In genomic region chr10:133059093-133059470, GRCh38 we compare ENCODE assay signal across 25 cellular contexts. TPM values are rescaled to one million over a fixed set of nuclear protein-coding genes. Genes with fewer than 3 reads are reported as not detected.
DNase-seq lines count a peak whose midpoint lies in the region; ATAC-seq, FAIRE-seq and TF ChIP-seq lines count a peak whose summit lies in the region.
"Had no signal": no experiment of that assay in that cellular context is flagged by ENCODE, and none has a peak within 500 bp of the region (broad histone marks: within the 10 kb centered on the region; RNA-seq: fewer than 3 reads in every experiment).

No MANE protein-coding gene starts in this region.

- no peaks in the 10 kb centered on the region for H4K20me1 ChIP-seq in HepG2 (ENCODE audit: insufficient read depth, low read length)

- H3K4me1 Mint-ChIP-seq in T-helper 2 cell treated with Interferon-gamma antibody and Interleukin-4, amounts not matched to agents 5 μg/mL and 100 μg/mL, for 36 hours (ENCODE audit: low read depth) = peaks cover 9% of the 10 kb centered on the region
- peaks cover 13 to 18% of the 10 kb centered on the region in 2 donors for H3K4me1 Mint-ChIP-seq in effector memory CD8-positive, alpha-beta T cell (ENCODE audit: low read depth in 2 of 2)
- H3K4me1 Mint-ChIP-seq in stimulated activated effector memory CD8-positive, alpha-beta T cell treated with anti-CD3 and anti-CD28 coated beads, Interleukin-12 subunit alpha, Interleukin-12 subunit beta, amount 100 ng/mL, for 72 hours = peaks cover 14% of the 10 kb centered on the region

- H3K9me3 Mint-ChIP-seq in T-helper 2 cell treated with Interferon-gamma antibody and Interleukin-4, amounts not matched to agents 5 μg/mL and 100 μg/mL, for 36 hours = no peaks in the 10 kb centered on the region
- H3K9me3 Mint-ChIP-seq in effector memory CD8-positive, alpha-beta T cell = no peaks in the 10 kb centered on the region
- H3K9me3 Mint-ChIP-seq in stimulated activated effector memory CD8-positive, alpha-beta T cell treated with anti-CD3 and anti-CD28 coated beads, Interleukin-12 subunit alpha, Interleukin-12 subunit beta, amount 100 ng/mL, for 72 hours = no peaks in the 10 kb centered on the region

- no peak overlapping the region for H3K4me2 ChIP-seq in HepG2 (ENCODE audit: low read depth, low read length)
- H3K4me2 ChIP-seq: PC-9 had no signal

- H3K4me1 ChIP-seq in HepG2 (ENCODE audit: insufficient read depth, low read length) = no peaks in the 10 kb centered on the region
- H3K4me1 ChIP-seq in right lobe of liver = no peaks in the 10 kb centered on the region
- H3K4me1 ChIP-seq: BE2C had no signal

- H3K27me3 ChIP-seq in HepG2 (ENCODE audit: control insufficient read depth in 1 of 2, insufficient read depth in 2 of 2, low read length in 2 of 2) (peaks cover 17 to 67% of the 10 kb centered on the region in 2 experiments), right lobe of liver (no peaks in the 10 kb centered on the region)
- H3K27me3 ChIP-seq: BE2C had no signal

- TF ChIP-seq POLR2A in HepG2 (IDR thresholded peaks at IDR 0.05; ENCODE audit: insufficient read depth in 1 of 2, low read depth in 2 of 2, low read length in 2 of 2) = no peak
- TF ChIP-seq POLR2A in right lobe of liver (IDR thresholded peaks at IDR 0.05) = no peak

- H3K27ac ChIP-seq in HepG2 (ENCODE audit: extremely low read length, insufficient read depth, low read length) (no peak overlapping the region), right lobe of liver (no peak overlapping the region)
- H3K27ac ChIP-seq: 22Rv1, HL-60, PC-9, SK-N-MC had no signal

- no peak for TF ChIP-seq RAD21 in HepG2 (CRISPR knock-in tag; IDR thresholded peaks at IDR 0.05)

- DNase-seq in T-helper 2 cell treated with Interferon-gamma antibody and Interleukin-4, amounts not matched to agents 5 μg/mL and 100 μg/mL, for 36 hours (ENCODE audit: low spot score) = no peak
- DNase-seq in T-helper 2 cell (no peak), HepG2 (ENCODE audit: low spot score) (no peak), right lobe of liver (no peak), KG1 (lab: John Stamatoyannopoulos, UW) (no peak)
- no peak for DNase-seq in effector memory CD8-positive, alpha-beta T cell
- no peak for DNase-seq in stimulated activated effector memory CD8-positive, alpha-beta T cell treated with anti-CD3 and anti-CD28 coated beads, Interleukin-12 subunit alpha, Interleukin-12 subunit beta, amount 100 ng/mL, for 72 hours (ENCODE audit: low spot score in 2 of 2)
- DNase-seq: ACHN; BE2C; CD4-positive, CD25-positive, alpha-beta regulatory T cell; MM.1S; NCI-H2029; NCI-H446 treated with DMSO at 0.1 percent for 48 hours; NCI-H526; NCI-H82; PC-9 had no signal

- no peaks in the 10 kb centered on the region for H3K36me3 ChIP-seq in HepG2 (replicated peaks in 1 of 2; ENCODE audit: control insufficient read depth in 1 of 2, insufficient read depth in 2 of 2, low read length in 2 of 2)
- H3K36me3 ChIP-seq in right lobe of liver = no peaks in the 10 kb centered on the region
- H3K36me3 ChIP-seq: BE2C had no signal

- no peak overlapping the region for H3K4me3 ChIP-seq in HepG2 (replicated peaks in 1 of 3; ENCODE audit: insufficient read depth in 1 of 3, low read depth in 2 of 3, low read length in 3 of 3)
- H3K4me3 ChIP-seq in right lobe of liver = no peak overlapping the region
- H3K4me3 ChIP-seq: PC-9, SK-N-MC had no signal

- TF ChIP-seq EP300 in HepG2 (IDR thresholded peaks at IDR 0.05; ENCODE audit: low read depth in 2 of 2, low read length in 2 of 2) = no peak
- TF ChIP-seq EP300 in HepG2 (CRISPR knock-in tag; IDR thresholded peaks at IDR 0.05; ENCODE audit: borderline replicate concordance) = no peak

- CTCF ChIA-PET in HepG2 (lab: Yijun Ruan, JAX; ENCODE audit: low intra/inter-chr PET ratio, low total read pairs) = no interaction called here

- no peak overlapping the region for H3K9ac ChIP-seq in HepG2 (ENCODE audit: insufficient read depth, low read depth, low read length)

- H3K27me3 Mint-ChIP-seq in T-helper 2 cell treated with Interferon-gamma antibody and Interleukin-4, amounts not matched to agents 5 μg/mL and 100 μg/mL, for 36 hours (ENCODE audit: low read depth) = no peaks in the 10 kb centered on the region
- peaks cover 0 to 31% of the 10 kb centered on the region in 2 donors for H3K27me3 Mint-ChIP-seq in effector memory CD8-positive, alpha-beta T cell
- H3K27me3 Mint-ChIP-seq: CD4-positive, CD25-positive, alpha-beta regulatory T cell had no signal

- TF ChIP-seq CTCF in HepG2 (CRISPR knock-in tag; IDR thresholded peaks at IDR 0.05) (no peak), right lobe of liver (IDR thresholded peaks at IDR 0.05) (no peak)

- H3K27ac Mint-ChIP-seq in T-helper 2 cell treated with Interferon-gamma antibody and Interleukin-4, amounts not matched to agents 5 μg/mL and 100 μg/mL, for 36 hours = peak overlapping the region; percentile 36
- H3K27ac Mint-ChIP-seq in effector memory CD8-positive, alpha-beta T cell = no peak overlapping the region
- H3K27ac Mint-ChIP-seq in stimulated activated effector memory CD8-positive, alpha-beta T cell treated with anti-CD3 and anti-CD28 coated beads, Interleukin-12 subunit alpha, Interleukin-12 subunit beta, amount 100 ng/mL, for 72 hours = no peak overlapping the region
- H3K27ac Mint-ChIP-seq: CD4-positive, CD25-positive, alpha-beta regulatory T cell had no signal

- FAIRE-seq in HepG2 (lab: Jason Lieb, UNC) = no peak
- FAIRE-seq: D721Med, GM19239, H54 had no signal

- H3K36me3 Mint-ChIP-seq in T-helper 2 cell treated with Interferon-gamma antibody and Interleukin-4, amounts not matched to agents 5 μg/mL and 100 μg/mL, for 36 hours (ENCODE audit: low read depth) = no peaks in the 10 kb centered on the region
- no peaks in the 10 kb centered on the region for H3K36me3 Mint-ChIP-seq in effector memory CD8-positive, alpha-beta T cell (ENCODE audit: insufficient read depth)
- peaks cover 19% of the 10 kb centered on the region for H3K36me3 Mint-ChIP-seq in stimulated activated effector memory CD8-positive, alpha-beta T cell treated with anti-CD3 and anti-CD28 coated beads, Interleukin-12 subunit alpha, Interleukin-12 subunit beta, amount 100 ng/mL, for 72 hours
- H3K36me3 Mint-ChIP-seq: CD4-positive, CD25-positive, alpha-beta regulatory T cell had no signal

- in situ Hi-C loops in HepG2 (cut with HindIII; ENCODE audit: extremely low pct_ligation_motif_present, low pct_unique_long_range_greater_than_20kb) = no loop called here

- no peak overlapping the region for H2AFZ ChIP-seq in HepG2 (ENCODE audit: low read length)
- H2AFZ ChIP-seq: PC-9 had no signal

- BruUV-seq in HepG2 (replicated peaks; lab: Mats Ljungman, UMichigan) = no TSS peak

- POLR2A ChIA-PET in HepG2 (lab: Yijun Ruan, JAX) = no interaction called here

- ATAC-seq in HepG2 = no peak
- ATAC-seq in right lobe of liver = no peak
- no peak for ATAC-seq in effector memory CD8-positive, alpha-beta T cell (replicated peaks)
- ATAC-seq in stimulated activated effector memory CD8-positive, alpha-beta T cell treated with anti-CD3 and anti-CD28 coated beads, Interleukin-12 subunit alpha, Interleukin-12 subunit beta, amount 100 ng/mL, for 72 hours = no peak
- no peak for ATAC-seq in HG02852 (IDR thresholded peaks at IDR 0.05; ENCODE audit: unreplicated experiment)

- 16% methylated on average over 7 of the region's 7 CpGs for WGBS in HepG2 (ENCODE audit: low lambda C conversion rate)
- WGBS in right lobe of liver (ENCODE audit: insufficient coverage, low coverage, low lambda C conversion rate, missing lambda C conversion rate) = 63% methylated on average over 6 of the region's 7 CpGs

- H3K79me2 ChIP-seq in HepG2 (ENCODE audit: insufficient read depth, low read length) = no peaks in the 10 kb centered on the region

- intact Hi-C loops in HepG2 (cut with micrococcal nuclease; ENCODE audit: unreplicated experiment) = no loop called here
- intact Hi-C loops in right lobe of liver (cut with DNase I) = no loop called here

- H3K4me3 Mint-ChIP-seq in T-helper 2 cell treated with Interferon-gamma antibody and Interleukin-4, amounts not matched to agents 5 μg/mL and 100 μg/mL, for 36 hours = peak overlapping the region; percentile 27
- peak overlapping the region; percentile 53 to 63 for H3K4me3 Mint-ChIP-seq in effector memory CD8-positive, alpha-beta T cell
- H3K4me3 Mint-ChIP-seq in stimulated activated effector memory CD8-positive, alpha-beta T cell treated with anti-CD3 and anti-CD28 coated beads, Interleukin-12 subunit alpha, Interleukin-12 subunit beta, amount 100 ng/mL, for 72 hours = peak overlapping the region; percentile 16
- H3K4me3 Mint-ChIP-seq: CD4-positive, CD25-positive, alpha-beta regulatory T cell had no signal

- H3K9me3 ChIP-seq in HepG2 (ENCODE audit: low read length) = no peaks in the 10 kb centered on the region
- H3K9me3 ChIP-seq in right lobe of liver = no peaks in the 10 kb centered on the region
- H3K9me3 ChIP-seq: BE2C had no signal

TF ChIP-seq in HepG2, 621 proteins besides CTCF, POLR2A, EP300 and RAD21:
- peak; percentile 45; the same call in 1 of the 2 replicates for TF ChIP-seq CEBPB (IDR thresholded peaks at IDR 0.05; ENCODE audit: borderline replicate concordance, low read depth, low read length)
- no peak for TF ChIP-seq PRMT3 (CRISPR knock-in tag; IDR thresholded peaks at IDR 0.05; ENCODE audit: borderline replicate concordance, low read depth)

RNA-seq across cellular contexts. Expression of gene ADGRA1, which starts 28.6 kb away (rescaled TPM):
- total RNA-seq in HepG2 (2016; rRNA removed; fragmentation: Illumina TruSeq; extraction: Trizol) = not detected in 2 replicates
- not detected in 2 replicates for total RNA-seq in HepG2 (2016; cell fraction: cytosol; rRNA removed; fragmentation: Illumina TruSeq; extraction: Trizol; ENCODE audit: low read depth)
- total RNA-seq in HepG2 (2016; cell fraction: insoluble cytoplasmic fraction; rRNA removed; fragmentation: Illumina TruSeq; extraction: Trizol) = not detected in 2 replicates
- total RNA-seq in HepG2 (2016; cell fraction: membrane; rRNA removed; fragmentation: Illumina TruSeq; extraction: Trizol) = not detected in 2 replicates
- not detected in 2 replicates for total RNA-seq in HepG2 (2016; cell fraction: nucleus; rRNA removed; fragmentation: Illumina TruSeq; extraction: Trizol)
- polyA plus RNA-seq in HepG2 (2011; rRNA removed) = not detected in 2 replicates
- not detected in 2 replicates for polyA plus RNA-seq in HepG2 (2011; cell fraction: cytosol; rRNA removed)
- not detected in 2 replicates for polyA plus RNA-seq in HepG2 (2011; cell fraction: nucleus; rRNA removed)
- polyA plus RNA-seq in HepG2 (2012) = not detected in 2 replicates
- not detected in 2 replicates for polyA plus RNA-seq in HepG2 (2016; cell fraction: cytosol; fragmentation: Illumina TruSeq; extraction: Trizol; ENCODE audit: low read depth)
- polyA plus RNA-seq in HepG2 (2016; cell fraction: insoluble cytoplasmic fraction; fragmentation: Illumina TruSeq; extraction: Trizol; ENCODE audit: low read depth) = not detected in 2 replicates
- polyA plus RNA-seq in HepG2 (2016; cell fraction: membrane; fragmentation: Illumina TruSeq; extraction: Trizol; ENCODE audit: low read depth) = not detected in 2 replicates
- polyA plus RNA-seq in HepG2 (2016; cell fraction: nucleus; fragmentation: Illumina TruSeq; extraction: Trizol; ENCODE audit: insufficient read depth, low read depth) = not detected in 2 replicates
- not detected in 2 replicates for polyA minus RNA-seq in HepG2 (2011; rRNA and poly(A)+ RNA removed; ENCODE audit: low replicate concordance)
- not detected in 2 replicates for polyA minus RNA-seq in HepG2 (2011; cell fraction: cytosol; rRNA and poly(A)+ RNA removed)
- polyA minus RNA-seq in HepG2 (2011; cell fraction: nucleus; rRNA and poly(A)+ RNA removed) = not detected in 2 replicates
- under 1 TPM in 5 of 6 experiments, not detected in 1; 0.10 to 0.46 (median 0.16) TPM for total RNA-seq in right lobe of liver
- total RNA-seq: CD4-positive, CD25-positive, alpha-beta regulatory T cell; PC-9; Right ventricle myocardium superior; RPMI7951 had no signal
- polyA plus RNA-seq: CD4-positive, CD25-positive, alpha-beta regulatory T cell had no signal
